ENCODE assay signal across 11 cellular contexts in genomic region chr16:24977673-24978065, GRCh38. TPM values are rescaled to one million over a fixed set of nuclear protein-coding genes. Genes with fewer than 3 reads are reported as not detected.
DNase-seq lines count a peak whose midpoint lies in the region; ATAC-seq, FAIRE-seq and TF ChIP-seq lines count a peak whose summit lies in the region.
"Had no signal": no experiment of that assay in that cellular context is flagged by ENCODE, and none has a peak within 500 bp of the region (broad histone marks: within the 10 kb centered on the region; RNA-seq: fewer than 3 reads in every experiment).

No MANE protein-coding gene starts in this region.

- TF ChIP-seq EP300 in A549 (IDR thresholded peaks at IDR 0.05) = no peak

- H3K27ac Mint-ChIP-seq in mesothelial cell of epicardium = peak overlapping the region; percentile 92

- no peaks in the 10 kb centered on the region for H3K36me3 ChIP-seq in testis (ENCODE audit: low read depth, missing control alignments)

- WGBS in A549 (ENCODE audit: missing lambda C conversion rate) = 3% methylated on average over 5 of the region's 5 CpGs
- 39 to 48% methylated on average over 5 of the region's 5 CpGs for WGBS in testis, 2 donors

- DNase-seq in A549 (ENCODE audit: low read depth in 1 of 2, low spot score in 1 of 2) = peak in 1 of 2 experiments; percentile 27
- peak; percentile 81 for DNase-seq in M059J (ENCODE audit: low read depth)
- DNase-seq in dorsolateral prefrontal cortex = no peak
- DNase-seq in mesothelial cell of epicardium (ENCODE audit: low spot score in 2 of 2, unreplicated experiment in 2 of 2) = no peak
- DNase-seq in RCC 7860 (ENCODE audit: low spot score) = no peak
- no peak for DNase-seq in NCI-H1694 treated with DMSO at 0.1 percent for 48 hours (lab: John Stamatoyannopoulos, UW)
- DNase-seq in testis = no peak
- DNase-seq: activated T-cell treated with anti-CD3 and anti-CD28 coated beads, Interleukin-2, amount 50 U/mL, for 1 hour; CD4-positive, alpha-beta memory T cell; hypothalamus had no signal

- peak overlapping the region; percentile 77 for H3K4me2 ChIP-seq in A549

- TF ChIP-seq CTCF in A549 (IDR thresholded peaks at IDR 0.05) = no peak
- TF ChIP-seq CTCF in dorsolateral prefrontal cortex (IDR thresholded peaks at IDR 0.05 in 54 of 56, conservative IDR thresholded peaks at IDR 0.05 in 2 of 56; ENCODE audit: low read depth in 1 of 56, partially characterized antibody in 56 of 56) = no peak
- TF ChIP-seq CTCF in mesothelial cell of epicardium (IDR thresholded peaks at IDR 0.05; ENCODE audit: unreplicated experiment) = no peak
- TF ChIP-seq CTCF in testis (IDR thresholded peaks at IDR 0.05) = no peak

- H3K27me3 ChIP-seq in dorsolateral prefrontal cortex (no peaks in the 10 kb centered on the region), testis (no peaks in the 10 kb centered on the region)

- H3K4me3 ChIP-seq in A549 (no peak overlapping the region), dorsolateral prefrontal cortex (no peak overlapping the region), testis (no peak overlapping the region)

- peaks cover 13% of the 10 kb centered on the region for H3K4me1 Mint-ChIP-seq in mesothelial cell of epicardium

- FAIRE-seq in A549 (lab: Jason Lieb, UNC) = no peak
- FAIRE-seq in RCC 7860 (lab: Jason Lieb, UNC) = no peak

- TF ChIP-seq RAD21 in A549 (conservative IDR thresholded peaks at IDR 0.05 in 1 of 2, IDR thresholded peaks at IDR 0.05 in 1 of 2) = no peak

- H3K9me3 Mint-ChIP-seq in mesothelial cell of epicardium = peaks cover 5% of the 10 kb centered on the region

- POLR2A ChIA-PET in A549 (lab: Yijun Ruan, JAX) = no interaction called here

- CTCF ChIA-PET in A549 (lab: Yijun Ruan, JAX) = no interaction called here

- H3K4me1 ChIP-seq in A549 (peaks cover 48% of the 10 kb centered on the region), testis (peaks cover 11% of the 10 kb centered on the region)

- intact Hi-C loops in dorsolateral prefrontal cortex (cut with DNase I) = no loop called here
- intact Hi-C loops in testis (cut with DNase I; ENCODE audit: low total_unique reads) = no loop called here

- no peaks in the 10 kb centered on the region for H3K27me3 Mint-ChIP-seq in mesothelial cell of epicardium (ENCODE audit: low read depth)
- H3K27me3 Mint-ChIP-seq: CD4-positive, alpha-beta memory T cell had no signal

- H3K27ac ChIP-seq in A549 = peak overlapping the region; percentile 61 to 77
- H3K27ac ChIP-seq in dorsolateral prefrontal cortex = peak overlapping the region in 57 of 59 donors; percentile 13 to 87 (median 72)
- peak overlapping the region in 1 of 2 donors; percentile 60 for H3K27ac ChIP-seq in testis

- ATAC-seq in A549 (peak; percentile 66 to 71; a peak in 4 of 6 replicates), GM21717 (IDR thresholded peaks at IDR 0.05; ENCODE audit: unreplicated experiment) (no peak)

- H3K9me3 ChIP-seq in A549 = peaks cover 5% of the 10 kb centered on the region; the same call in 1 of the 3 replicates
- H3K9me3 ChIP-seq in testis = no peaks in the 10 kb centered on the region

- peaks cover 30% of the 10 kb centered on the region for H3K36me3 Mint-ChIP-seq in mesothelial cell of epicardium

- no peak overlapping the region for H3K4me3 Mint-ChIP-seq in mesothelial cell of epicardium
- H3K4me3 Mint-ChIP-seq: CD4-positive, alpha-beta memory T cell had no signal

- TF ChIP-seq POLR2A in A549 (IDR thresholded peaks at IDR 0.05; ENCODE audit: low read length) (no peak), testis (IDR thresholded peaks at IDR 0.05) (no peak)

TF ChIP-seq in A549, 52 proteins besides CTCF, POLR2A, EP300 and RAD21:
- TF ChIP-seq MAX (IDR thresholded peaks at IDR 0.05) (no peak), MAFK (IDR thresholded peaks at IDR 0.05; ENCODE audit: partially characterized antibody) (peak; percentile 91), FOSL2 (IDR thresholded peaks at IDR 0.05) (peak; percentile 55), FOSL2 (CRISPR knock-in tag; IDR thresholded peaks at IDR 0.05) (peak; percentile 79)

RNA-seq across cellular contexts. Expression of gene ARHGAP17, which starts 37.5 kb away (rescaled TPM):
- 28.2 and 46.4 TPM in 2 replicates for polyA plus RNA-seq in A549 (2011; rRNA removed)
- 28.5 and 35.8 TPM in 2 replicates for polyA plus RNA-seq in A549 (2012; cell fraction: cytosol; rRNA removed)
- 40.6 and 59.5 TPM in 2 replicates for polyA plus RNA-seq in A549 (2012; cell fraction: nucleus; rRNA removed)
- 35.7 to 37.8 TPM (median 37.6 TPM) in 3 replicates for polyA plus RNA-seq in A549 (2017; fragmentation: RNase III; extraction: RNeasy Plus Mini Kit Qiagen cat#74134 plus additional on column Dnase treatment)
- polyA minus RNA-seq in A549 (2011; rRNA and poly(A)+ RNA removed) = 43.7 and 44.1 TPM in 2 replicates
- total RNA-seq in M059J (2014; rRNA removed; shearing (Covaris generic)) = 24.7 and 34.4 TPM in 2 replicates
- total RNA-seq in dorsolateral prefrontal cortex = 10 to 100 TPM; 28.6 to 95.8 (median 54.2) TPM
- 77.4 to 81.3 TPM (median 77.7 TPM) in 3 replicates for total RNA-seq in mesothelial cell of epicardium
- total RNA-seq in testis = 100 to 1,000 TPM; 123 to 124 TPM
- 62.7 TPM for polyA plus RNA-seq in testis (ENCODE audit: insufficient read depth, low read depth, low replicate concordance)
